Comparison of ENCODE assay signal across 18 cellular contexts in genomic region chr4:8840006-8840793, GRCh38. TPM values are rescaled to one million over a fixed set of nuclear protein-coding genes. Genes with fewer than 3 reads are reported as not detected.
DNase-seq lines count a peak whose midpoint lies in the region; ATAC-seq and TF ChIP-seq lines count a peak whose summit lies in the region.
"Had no signal": no experiment of that assay in that cellular context is flagged by ENCODE, and none has a peak within 500 bp of the region (broad histone marks: within the 10 kb centered on the region; RNA-seq: fewer than 3 reads in every experiment).

No MANE protein-coding gene starts in this region.

- H3K4me1 ChIP-seq in Peyer's patch (no peaks in the 10 kb centered on the region), sigmoid colon (no peaks in the 10 kb centered on the region)
- H3K4me1 ChIP-seq: adrenal gland, Caco-2, esophagus muscularis mucosa, gastroesophageal sphincter had no signal

- intact Hi-C loops in sigmoid colon (cut with DNase I): no loop called here

- TF ChIP-seq CTCF in GM12873 (IDR thresholded peaks at IDR 0.05; ENCODE audit: insufficient read depth, low read depth, low read length, missing control alignments) (peak; percentile 7), Peyer's patch (IDR thresholded peaks at IDR 0.05) (no peak), sigmoid colon (IDR thresholded peaks at IDR 0.05) (no peak)

- H3K9me3 ChIP-seq in Peyer's patch (no peaks in the 10 kb centered on the region), sigmoid colon (peaks cover 0 to 6% (median 0%) of the 10 kb centered on the region in 4 donors)
- H3K9me3 ChIP-seq: adrenal gland, Caco-2 had no signal

- H3K4me3 ChIP-seq in Peyer's patch (no peak overlapping the region), sigmoid colon (no peak overlapping the region)
- H3K4me3 ChIP-seq: adrenal gland, esophagus muscularis mucosa, gastroesophageal sphincter had no signal

- H3K27ac ChIP-seq in Peyer's patch (no peak overlapping the region), sigmoid colon (no peak overlapping the region)
- H3K27ac ChIP-seq: adrenal gland, esophagus muscularis mucosa, gastroesophageal sphincter, VCaP had no signal

- no peak for ATAC-seq in HG03521 (IDR thresholded peaks at IDR 0.05; ENCODE audit: unreplicated experiment)
- ATAC-seq: activated CD8-positive, alpha-beta T cell treated with anti-CD3 and anti-CD28 coated beads, Interleukin-2, amount 10 ng/mL, durations not matched to agents 7 days and 5 days; gastroesophageal sphincter; left cardiac atrium had no signal

- H3K36me3 ChIP-seq in Peyer's patch: no peaks in the 10 kb centered on the region
- no peaks in the 10 kb centered on the region for H3K36me3 ChIP-seq in sigmoid colon
- H3K36me3 ChIP-seq: adrenal gland, esophagus muscularis mucosa, gastroesophageal sphincter had no signal

- TF ChIP-seq POLR2A in Peyer's patch (IDR thresholded peaks at IDR 0.05) (no peak), sigmoid colon (IDR thresholded peaks at IDR 0.05) (no peak)

- DNase-seq in Peyer's patch (peak in 2 of 3 donors; percentile 24 to 34), islet precursor cell (peak; percentile 78), sigmoid colon (peak; percentile 41), NCI-H146 treated with DMSO at 0.1 percent for 48 hours (lab: John Stamatoyannopoulos, UW; ENCODE audit: unreplicated experiment) (no peak)
- no peak for DNase-seq in activated CD4-positive, alpha-beta T cell treated with anti-CD3 and anti-CD28 coated beads for 4 hours
- DNase-seq: activated CD8-positive, alpha-beta T cell treated with anti-CD3 and anti-CD28 coated beads, Interleukin-2, amount 10 ng/mL, durations not matched to agents 7 days and 5 days; Kasumi-1; left cardiac atrium; NCI-H1105 treated with DMSO at 0.1 percent for 48 hours; NCI-H2171 had no signal

- 75 to 82% methylated on average over 10 of the region's 10 CpGs for WGBS in sigmoid colon, 2 donors

- no peak for TF ChIP-seq EP300 in sigmoid colon (IDR thresholded peaks at IDR 0.05)

- no peaks in the 10 kb centered on the region for H3K27me3 ChIP-seq in Peyer's patch
- peaks cover 0 to 23% (median 7%) of the 10 kb centered on the region in 3 donors for H3K27me3 ChIP-seq in sigmoid colon
- H3K27me3 ChIP-seq: adrenal gland had no signal

RNA-seq across cellular contexts. Expression of gene HMX1, which starts 31.4 kb away (rescaled TPM):
- total RNA-seq in Peyer's patch (not detected), sigmoid colon (1 to 10 TPM in 2 of 4 donors, not detected in 2; 1.1 to 1.7 TPM)
- polyA plus RNA-seq in sigmoid colon: not detected
- total RNA-seq: activated CD8-positive, alpha-beta T cell treated with anti-CD3 and anti-CD28 coated beads, Interleukin-2, amount 10 ng/mL, durations not matched to agents 7 days and 5 days; adrenal gland; gastroesophageal sphincter; left cardiac atrium; OCI-LY7 had no signal
- polyA plus RNA-seq: adrenal gland had no signal

Comparison
In these comparisons a context has a peak if more than half of its experiments do, and no peak if none do; other contexts are left out.
1. DNase-seq: peak in Peyer's patch (2 of 3), islet precursor cell (single experiment) and sigmoid colon (single experiment); none in activated CD4-positive, alpha-beta T cell treated with anti-CD3 and anti-CD28 coated beads for 4 hours (0 of 2) and NCI-H146 treated with DMSO at 0.1 percent for 48 hours (single experiment).